36 cellular contexts compared by ENCODE assay signal in the genomic region with DNA sequence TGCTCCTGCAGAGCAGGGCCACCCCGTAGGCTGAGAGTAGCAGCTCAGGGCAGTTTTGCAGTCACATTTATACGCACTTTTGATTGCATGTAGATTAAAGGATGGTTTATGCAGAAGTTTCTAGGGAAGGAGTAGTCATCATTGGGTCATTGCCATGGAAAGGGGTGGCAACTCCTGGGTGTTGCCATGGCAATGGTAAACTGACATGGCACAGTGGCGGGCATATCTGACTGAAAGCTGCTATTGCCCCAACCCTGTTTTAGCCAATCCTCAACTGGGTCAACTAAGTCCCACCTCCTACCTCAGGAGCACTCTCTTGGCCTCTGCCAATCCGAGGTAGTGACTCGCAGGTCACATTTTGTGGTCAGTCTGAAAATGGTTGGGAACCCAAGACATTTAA. TPM values are rescaled to one million over a fixed set of nuclear protein-coding genes. Genes with fewer than 3 reads are reported as not detected.
DNase-seq lines count a peak whose midpoint lies in the region.
"Had no signal": no experiment of that assay in that cellular context is flagged by ENCODE, and none has a peak within 500 bp of the region (broad histone marks: within the 10 kb centered on the region; RNA-seq: fewer than 3 reads in every experiment).

No MANE protein-coding gene starts in this region.

- H3K23ac ChIP-seq in mesenchymal stem cell (ENCODE audit: low read length in 2 of 2) = no peak overlapping the region

- DNase-seq in A172 (ENCODE audit: low spot score) (peak; percentile 46), M059J (ENCODE audit: low read depth) (peak; percentile 78), astrocyte of the hippocampus (ENCODE audit: low read depth, low spot score) (peak; percentile 9), mesenchymal stem cell (no peak), cerebellum (ENCODE audit: low spot score) (no peak), DMS153 (lab: John Stamatoyannopoulos, UW) (no peak), epidermal melanocyte (ENCODE audit: insufficient read length, low spot score) (no peak), NCI-H2107 (lab: John Stamatoyannopoulos, UW) (no peak)
- DNase-seq: activated B cell treated with CpG ODN at 0.5 μM for 24 hours; activated CD4-positive, alpha-beta T cell treated with anti-CD3 and anti-CD28 coated beads, Interleukin-2, amount 50 U/mL, for 48 hours; activated naive CD4-positive, alpha-beta T cell; activated T-cell treated with anti-CD3 and anti-CD28 coated beads, Interleukin-2, amount 50 U/mL, for 72 hours; AML-193; body of pancreas; CD4-positive, alpha-beta memory T cell; foreskin melanocyte; HCEC 1CT; heart right ventricle; Karpas-422; NCI-H1092; NCI-H187; NCI-H226; NCI-H526 treated with DMSO at 0.1 percent for 48 hours; NK-92 treated with Interleukin-12 subunit alpha and Interleukin-12 subunit beta, amount 100 ng/mL, for 24 hours; PC-3; SK-N-SH; stimulated activated CD4-positive, alpha-beta T cell treated with anti-CD3 and anti-CD28 coated beads, Interleukin-1b, Interleukin-23, amount 100 ng/mL, for 48 hours; stimulated activated naive CD8-positive, alpha-beta T cell treated with anti-CD3 and anti-CD28 coated beads, Interleukin-15, Interleukin-2, amounts not matched to agents 100 U/mL and 50 U/mL, for 24 hours had no signal

- H2BK12ac ChIP-seq in mesenchymal stem cell (ENCODE audit: low read length in 2 of 2) = no peak overlapping the region

- H3K79me1 ChIP-seq in mesenchymal stem cell (replicated peaks; ENCODE audit: low read length, poor library complexity, severe bottlenecking) = peaks cover 21% of the 10 kb centered on the region

- peaks cover 4% of the 10 kb centered on the region in 2 experiments for H3K27me3 ChIP-seq in mesenchymal stem cell (ENCODE audit: control insufficient read depth in 1 of 2, insufficient read depth in 1 of 2, low read length in 2 of 2)
- H3K27me3 ChIP-seq: body of pancreas, esophagus muscularis mucosa, heart right ventricle, right atrium auricular region, uterus had no signal

- peak overlapping the region; percentile 20 for H2AFZ ChIP-seq in mesenchymal stem cell (ENCODE audit: low read depth, low read length)

- no peak overlapping the region for H3K4ac ChIP-seq in mesenchymal stem cell (ENCODE audit: low read depth in 1 of 2, low read length in 2 of 2)

- H3K36me3 ChIP-seq in mesenchymal stem cell (ENCODE audit: control insufficient read depth in 1 of 2, insufficient read depth in 2 of 2, low read depth in 1 of 2, low read length in 2 of 2) = peaks cover 0 to 15% of the 10 kb centered on the region in 2 experiments
- H3K36me3 ChIP-seq: right atrium auricular region, thoracic aorta, uterus had no signal

- H4K8ac ChIP-seq in mesenchymal stem cell (ENCODE audit: low read length) = no peak overlapping the region

- no peaks in the 10 kb centered on the region for H3K9me3 ChIP-seq in mesenchymal stem cell (ENCODE audit: control insufficient read depth, low read length)
- H3K9me3 ChIP-seq: A549, body of pancreas, esophagus muscularis mucosa, heart right ventricle, right atrium auricular region, SK-N-SH, thoracic aorta, uterus had no signal

- H2BK15ac ChIP-seq in mesenchymal stem cell (ENCODE audit: low read depth, poor library complexity, severe bottlenecking) = no peak overlapping the region

- no peak overlapping the region for H3K4me3 ChIP-seq in mesenchymal stem cell (ENCODE audit: insufficient read depth in 1 of 2, low read depth in 1 of 2, low read length in 2 of 2)
- H3K4me3 ChIP-seq: A549, body of pancreas, esophagus muscularis mucosa, right atrium auricular region, smooth muscle cell, thoracic aorta, uterus had no signal

- peak overlapping the region; percentile 39 for H4K91ac ChIP-seq in mesenchymal stem cell (ENCODE audit: low read length)

- H3K4me2 ChIP-seq in mesenchymal stem cell (ENCODE audit: low read length, poor library complexity, severe bottlenecking) = no peak overlapping the region
- H3K4me2 ChIP-seq: A549, SK-N-SH, smooth muscle cell had no signal

- no peak overlapping the region for H3K27ac ChIP-seq in mesenchymal stem cell (ENCODE audit: low read length, poor library complexity, severe bottlenecking)
- H3K27ac ChIP-seq: A549, body of pancreas, esophagus muscularis mucosa, heart right ventricle, HL-60, right atrium auricular region, thoracic aorta, uterus had no signal

- H3K9ac ChIP-seq in mesenchymal stem cell (ENCODE audit: low read length) = no peak overlapping the region
- H3K9ac ChIP-seq: SK-N-SH had no signal

- no peak overlapping the region for H2BK5ac ChIP-seq in mesenchymal stem cell (ENCODE audit: low read depth, low read length, poor library complexity, severe bottlenecking)

- WGBS in mesenchymal stem cell = 99% methylated on average over 5 of the region's 5 CpGs

- H3K18ac ChIP-seq in mesenchymal stem cell (ENCODE audit: low read depth in 1 of 2, low read length in 2 of 2) = no peak overlapping the region

- no peak overlapping the region for H2BK120ac ChIP-seq in mesenchymal stem cell (ENCODE audit: low read depth, low read length)

- H3K4me1 ChIP-seq in mesenchymal stem cell (ENCODE audit: control insufficient read depth, insufficient read depth, low read depth, low read length) = peaks cover 23% of the 10 kb centered on the region

- H2AK5ac ChIP-seq in mesenchymal stem cell (ENCODE audit: low read length, severe bottlenecking) = no peak overlapping the region

- H3K14ac ChIP-seq in mesenchymal stem cell (ENCODE audit: low read length in 2 of 2) = no peak overlapping the region

RNA-seq across cellular contexts. Expression of gene ARSA, which starts 2.4 kb away (rescaled TPM):
- 12.8 and 14.3 TPM in 2 replicates for total RNA-seq in A172 (2014; rRNA removed; shearing (Covaris generic))
- 6.2 and 10.9 TPM in 2 replicates for total RNA-seq in M059J (2014; rRNA removed; shearing (Covaris generic))
- polyA plus RNA-seq in mesenchymal stem cell (2013, experiment 1 of 2) = 31.0 TPM
- polyA plus RNA-seq in mesenchymal stem cell (2013, experiment 2 of 2) = 30.2 TPM
- total RNA-seq in cerebellum = 5.9 TPM

RNA-seq across cellular contexts. Expression of gene MAPK8IP2, which starts 29.8 kb away (rescaled TPM):
- 7.9 and 10.8 TPM in 2 replicates for total RNA-seq in A172 (2014; rRNA removed; shearing (Covaris generic))
- 0.10 and 0.74 TPM in 2 replicates for total RNA-seq in M059J (2014; rRNA removed; shearing (Covaris generic))
- 0.87 TPM for polyA plus RNA-seq in mesenchymal stem cell (2013, experiment 1 of 2)
- polyA plus RNA-seq in mesenchymal stem cell (2013, experiment 2 of 2) = 0.78 TPM
- 38.4 TPM for total RNA-seq in cerebellum
- polyA plus RNA-seq: CD4-positive, alpha-beta memory T cell had no signal

RNA-seq across cellular contexts. Expression of gene SHANK3, which starts 42.2 kb away (rescaled TPM):
- 0.84 and 0.98 TPM in 2 replicates for total RNA-seq in A172 (2014; rRNA removed; shearing (Covaris generic))
- total RNA-seq in M059J (2014; rRNA removed; shearing (Covaris generic)) = 0.30 and 0.71 TPM in 2 replicates
- 2.1 TPM for polyA plus RNA-seq in mesenchymal stem cell (2013, experiment 1 of 2)
- polyA plus RNA-seq in mesenchymal stem cell (2013, experiment 2 of 2) = 2.1 TPM
- total RNA-seq in cerebellum = 6.4 TPM
- total RNA-seq: activated B cell treated with CpG ODN at 0.5 μM for 24 hours; CD4-positive, alpha-beta memory T cell; T-helper 1 cell treated with Interleukin-12 subunit alpha and Interleukin-12 subunit beta and Interleukin-4 antibody, amounts not matched to agents 30 ng/mL and 1 ng/mL, for 36 hours had no signal
- polyA plus RNA-seq: CD4-positive, alpha-beta memory T cell had no signal

RNA-seq across cellular contexts. Expression of gene CHKB, which starts 47.7 kb away (rescaled TPM):
- total RNA-seq in A172 (2014; rRNA removed; shearing (Covaris generic)) = 27.9 and 30.7 TPM in 2 replicates
- 14.3 and 18.6 TPM in 2 replicates for total RNA-seq in M059J (2014; rRNA removed; shearing (Covaris generic))
- polyA plus RNA-seq in mesenchymal stem cell (2013, experiment 1 of 2) = 47.1 TPM
- 42.3 TPM for polyA plus RNA-seq in mesenchymal stem cell (2013, experiment 2 of 2)
- total RNA-seq in cerebellum = 29.0 TPM

RNA-seq across cellular contexts. Expression of gene CPT1B, which starts 52.1 kb away (rescaled TPM):
- total RNA-seq in A172 (2014; rRNA removed; shearing (Covaris generic)) = 6.4 and 13.8 TPM in 2 replicates
- total RNA-seq in M059J (2014; rRNA removed; shearing (Covaris generic)) = 2.2 and 2.4 TPM in 2 replicates
- 8.8 TPM for polyA plus RNA-seq in mesenchymal stem cell (2013, experiment 1 of 2)
- polyA plus RNA-seq in mesenchymal stem cell (2013, experiment 2 of 2) = 8.1 TPM
- total RNA-seq in cerebellum = 9.2 TPM

Comparison
In these comparisons a context has a peak if more than half of its experiments do, and no peak if none do; other contexts are left out.
1. DNase-seq: peak in A172 (single experiment), M059J (single experiment) and astrocyte of the hippocampus (single experiment); none in mesenchymal stem cell (single experiment), cerebellum (single experiment), DMS153 (single experiment), epidermal melanocyte (single experiment) and NCI-H2107 (single experiment).